Comparison of ENCODE assay signal across 26 cellular contexts in the genomic region with DNA sequence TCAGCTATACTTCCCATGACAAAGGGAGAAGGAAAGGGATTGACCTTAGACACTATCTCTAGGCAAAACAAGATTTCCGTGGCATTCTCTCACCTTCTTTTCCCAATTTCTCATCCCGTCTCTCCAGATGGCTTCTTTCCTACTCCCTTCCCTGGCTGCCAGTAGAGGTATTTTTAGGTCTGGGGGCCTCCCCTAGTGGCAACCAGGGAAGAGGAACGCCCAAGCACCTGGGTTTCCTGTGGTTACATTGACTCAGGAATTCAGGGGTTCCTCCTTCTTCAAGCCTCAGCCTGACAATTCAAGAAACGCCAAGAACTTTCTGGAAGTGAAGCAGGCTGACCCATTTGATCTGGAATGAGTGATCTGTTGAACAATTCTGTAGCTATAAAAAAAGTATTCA.
DNase-seq lines count a peak whose midpoint lies in the region; ATAC-seq, FAIRE-seq and TF ChIP-seq lines count a peak whose summit lies in the region.
"Had no signal": no experiment of that assay in that cellular context is flagged by ENCODE, and none has a peak within 500 bp of the region (broad histone marks: within the 10 kb centered on the region; RNA-seq: fewer than 3 reads in every experiment).

No MANE protein-coding gene starts in this region.

- no peak overlapping the region for H3K27ac Mint-ChIP-seq in WTC11
- H3K27ac Mint-ChIP-seq: activated CD8-positive, alpha-beta memory T cell treated with anti-CD3 and anti-CD28 coated beads, Interleukin-2, amount 10 ng/mL, durations not matched to agents 7 days and 5 days; memory B cell had no signal

- H4K20me1 ChIP-seq in keratinocyte (ENCODE audit: control insufficient read depth, extremely low read depth, insufficient read depth, low read length) (no peaks in the 10 kb centered on the region), PC-9 (ENCODE audit: insufficient read depth) (no peaks in the 10 kb centered on the region)

- peaks cover 6% of the 10 kb centered on the region for H3K4me1 Mint-ChIP-seq in WTC11
- H3K4me1 Mint-ChIP-seq: activated CD8-positive, alpha-beta memory T cell treated with anti-CD3 and anti-CD28 coated beads, Interleukin-2, amount 10 ng/mL, durations not matched to agents 7 days and 5 days; memory B cell had no signal

- peaks cover 12% of the 10 kb centered on the region for H3K9me3 Mint-ChIP-seq in WTC11

- CTCF ChIA-PET in WTC11 (lab: Charles Lee) (interaction anchor here (1.1 to 1.8 kb wide), 3 partner anchors 292 to 352 kb away, joined by 3 to 13 read pairs (median 8); no protein-coding TSS in a partner anchor), PC-9 (lab: Charles Lee) (no interaction called here)

- POLR2A ChIA-PET in WTC11 (lab: Charles Lee) (no interaction called here), PC-9 (lab: Charles Lee; ENCODE audit: unreplicated experiment) (interaction anchor here (0.6 kb wide), 1 partner anchor 703 kb away, joined by 4 read pairs; no protein-coding TSS in a partner anchor)

- intact Hi-C loops in PC-9 (cut with micrococcal nuclease; ENCODE audit: unreplicated experiment): loop anchor here (5.0 kb wide), 1 partner anchor 73 kb away; no protein-coding TSS in a partner anchor

- H3K9me2 ChIP-seq in PC-9 (ENCODE audit: insufficient read depth): no peaks in the 10 kb centered on the region; the same call in 1 of the 2 replicates

- no peak overlapping the region for H3K4me3 Mint-ChIP-seq in WTC11
- H3K4me3 Mint-ChIP-seq: activated CD8-positive, alpha-beta memory T cell treated with anti-CD3 and anti-CD28 coated beads, Interleukin-2, amount 10 ng/mL, durations not matched to agents 7 days and 5 days; memory B cell had no signal

- no peak overlapping the region for H3K4me2 ChIP-seq in keratinocyte (ENCODE audit: control insufficient read depth, extremely low read depth, insufficient read depth, low read depth, low read length)
- H3K4me2 ChIP-seq in PC-9: no peak overlapping the region

- ATAC-seq in WTC11 (peak; percentile 98), HG03442 (IDR thresholded peaks at IDR 0.05; ENCODE audit: unreplicated experiment) (no peak)
- ATAC-seq: activated CD8-positive, alpha-beta memory T cell treated with anti-CD3 and anti-CD28 coated beads, Interleukin-2, amount 10 ng/mL, durations not matched to agents 7 days and 5 days; body of pancreas; left cardiac atrium; psoas muscle had no signal

- H3K27ac ChIP-seq in C4-2B (no peak overlapping the region), keratinocyte (ENCODE audit: control insufficient read depth, insufficient read depth, low read length) (no peak overlapping the region), PC-9 (no peak overlapping the region)
- H3K27ac ChIP-seq: adrenal gland, body of pancreas, dorsolateral prefrontal cortex, neutrophil, psoas muscle had no signal

- dilution Hi-C loops in keratinocyte (cut with MboI; ENCODE audit: extremely low pct_ligation_motif_present, low sequenced_read_pairs): no loop called here

- H3K27me3 Mint-ChIP-seq in WTC11 (ENCODE audit: low read depth): no peaks in the 10 kb centered on the region
- H3K27me3 Mint-ChIP-seq: memory B cell had no signal

- H3K36me3 Mint-ChIP-seq in WTC11: no peaks in the 10 kb centered on the region
- H3K36me3 Mint-ChIP-seq: activated CD8-positive, alpha-beta memory T cell treated with anti-CD3 and anti-CD28 coated beads, Interleukin-2, amount 10 ng/mL, durations not matched to agents 7 days and 5 days; memory B cell had no signal

- H3K36me3 ChIP-seq in keratinocyte (ENCODE audit: control insufficient read depth in 2 of 2, extremely low read depth in 1 of 2, insufficient read depth in 2 of 2, low read length in 2 of 2) (no peaks in the 10 kb centered on the region), PC-9 (ENCODE audit: low read depth) (no peaks in the 10 kb centered on the region)
- H3K36me3 ChIP-seq: adrenal gland, neutrophil had no signal

- no peaks in the 10 kb centered on the region for H3K9me3 ChIP-seq in keratinocyte (ENCODE audit: control insufficient read depth, low read depth, low read length)
- H3K9me3 ChIP-seq in PC-9 (ENCODE audit: insufficient read depth, low read depth): no peaks in the 10 kb centered on the region
- H3K9me3 ChIP-seq: adrenal gland, body of pancreas, neutrophil, psoas muscle had no signal

- H3K79me2 ChIP-seq in keratinocyte (ENCODE audit: control insufficient read depth, insufficient read depth, low read length) (no peaks in the 10 kb centered on the region), PC-9 (ENCODE audit: low read depth) (no peaks in the 10 kb centered on the region)

- H3K27me3 ChIP-seq in keratinocyte (ENCODE audit: control insufficient read depth, extremely low read depth, insufficient read depth, low read length): peaks cover 6% of the 10 kb centered on the region
- no peaks in the 10 kb centered on the region for H3K27me3 ChIP-seq in PC-9 (ENCODE audit: insufficient read depth, low read depth)
- H3K27me3 ChIP-seq: adrenal gland, body of pancreas, dorsolateral prefrontal cortex, neutrophil had no signal

- no peak overlapping the region for H3K4me3 ChIP-seq in keratinocyte (ENCODE audit: control insufficient read depth in 2 of 3, extremely low read depth in 1 of 3, insufficient read depth in 2 of 3, low read depth in 1 of 3, low read length in 3 of 3)
- H3K4me3 ChIP-seq in PC-9: no peak overlapping the region
- H3K4me3 ChIP-seq: adrenal gland, body of pancreas, dorsolateral prefrontal cortex, psoas muscle had no signal

- TF ChIP-seq CTCF in C4-2B (conservative IDR thresholded peaks at IDR 0.05) (peak; percentile 29), WTC11 (IDR thresholded peaks at IDR 0.05) (no peak), keratinocyte (optimal IDR thresholded peaks at IDR 0.05 in 1 of 3, IDR thresholded peaks at IDR 0.05 in 1 of 3, conservative IDR thresholded peaks at IDR 0.05 in 1 of 3; ENCODE audit: extremely low read depth in 1 of 3, insufficient read depth in 2 of 3, low read length in 3 of 3) (peak in 2 of 3 experiments; percentile 30 to 31), PC-9 (conservative IDR thresholded peaks at IDR 0.05) (no peak)

- no peaks in the 10 kb centered on the region for H3F3A ChIP-seq in PC-9 (ENCODE audit: insufficient read depth, low read depth)

- H3K9me1 ChIP-seq in keratinocyte (ENCODE audit: control insufficient read depth, extremely low read depth, insufficient read depth, low read length): no peaks in the 10 kb centered on the region

- BruUV-seq in PC-9 (replicated peaks; lab: Mats Ljungman, UMichigan): no TSS peak

- H2AFZ ChIP-seq in keratinocyte (ENCODE audit: control insufficient read depth, low read length) (no peak overlapping the region), PC-9 (no peak overlapping the region)

- no peak overlapping the region for H3K9ac ChIP-seq in keratinocyte (ENCODE audit: control insufficient read depth, extremely low read depth, insufficient read depth, low read length)

- peak; percentile 44 for DNase-seq in ELF-1 (ENCODE audit: low read depth, low spot score)
- peak; percentile 61 for DNase-seq in WTC11 (ENCODE audit: low spot score)
- no peak for DNase-seq in keratinocyte (ENCODE audit: low read depth, low spot score)
- DNase-seq in PC-9: no peak
- no peak for DNase-seq in activated naive CD4-positive, alpha-beta T cell treated with Interleukin-2 at 50 U/mL for 16 hours
- DNase-seq: activated CD4-positive, alpha-beta T cell treated with anti-CD3 and anti-CD28 coated beads, Interleukin-2, amount 50 U/mL, for 1 hour; activated CD8-positive, alpha-beta memory T cell treated with anti-CD3 and anti-CD28 coated beads, Interleukin-2, amount 10 ng/mL, durations not matched to agents 7 days and 5 days; activated naive CD4-positive, alpha-beta T cell; activated T-cell treated with anti-CD3 and anti-CD28 coated beads, Interleukin-2, amount 50 U/mL, for 48 hours; adrenal gland; body of pancreas; dorsolateral prefrontal cortex; EL; glutamatergic neuron; left cardiac atrium; NCI-H69; OCI-M1; psoas muscle; SHP77; stimulated activated naive CD4-positive, alpha-beta T cell; T-helper 9 cell had no signal

- FAIRE-seq in keratinocyte (lab: Jason Lieb, UNC): no peak
- FAIRE-seq: GM12891 had no signal

- H3K4me1 ChIP-seq in keratinocyte (ENCODE audit: control insufficient read depth, extremely low read depth, insufficient read depth, low read length): no peaks in the 10 kb centered on the region
- H3K4me1 ChIP-seq in PC-9 (replicated peaks; ENCODE audit: insufficient read depth): no peaks in the 10 kb centered on the region
- H3K4me1 ChIP-seq: adrenal gland, body of pancreas, psoas muscle had no signal

TF ChIP-seq in WTC11, 78 proteins besides CTCF, POLR2A, EP300 and RAD21:
- TF ChIP-seq SP1 (CRISPR knock-in tag; conservative IDR thresholded peaks at IDR 0.05): no peak

Comparison
In these comparisons a context has a peak if more than half of its experiments do, and no peak if none do; other contexts are left out.
1. CTCF ChIP-seq: peak in C4-2B (single experiment) and keratinocyte (2 of 3); none in WTC11 (single experiment) and PC-9 (single experiment).
2. DNase-seq: peak in ELF-1 (single experiment) and WTC11 (single experiment); none in keratinocyte (single experiment), PC-9 (0 of 2) and activated naive CD4-positive, alpha-beta T cell treated with Interleukin-2 at 50 U/mL for 16 hours (single experiment).